1 cellular context compared by ENCODE assay signal in genomic region chr10:14571866-14572507, GRCh38.
TF ChIP-seq lines count a peak whose summit lies in the region.

No MANE protein-coding gene starts in this region.

TF ChIP-seq in HepG2, 621 proteins besides CTCF, POLR2A, EP300 and RAD21 (continued from another document and continues in another):
- no peak for TF ChIP-seq USF2 (IDR thresholded peaks at IDR 0.05; ENCODE audit: low read depth, low read length)
- TF ChIP-seq USF2 (CRISPR knock-in tag; IDR thresholded peaks at IDR 0.05; ENCODE audit: borderline replicate concordance): no peak
- TF ChIP-seq ZNF281 (CRISPR knock-in tag; IDR thresholded peaks at IDR 0.05; ENCODE audit: borderline replicate concordance): peak; percentile 79; the same call in 1 of the 2 replicates
- TF ChIP-seq SPEN (CRISPR knock-in tag; IDR thresholded peaks at IDR 0.05; ENCODE audit: low read depth): peak; percentile 26; the same call in 1 of the 2 replicates
- TF ChIP-seq ZNF709 (CRISPR knock-in tag; IDR thresholded peaks at IDR 0.05): 0 out of 2 replicates have a peak, but pooled peaks have one; percentile 49
- no peak for TF ChIP-seq HNRNPL (IDR thresholded peaks at IDR 0.05; ENCODE audit: low read depth, low read length)
- 0 out of 2 replicates have a peak, but pooled peaks have one; percentile 52 for TF ChIP-seq SOX13 (IDR thresholded peaks at IDR 0.05)
- TF ChIP-seq SOX13 (CRISPR knock-in tag; conservative IDR thresholded peaks at IDR 0.05 in 1 of 2, IDR thresholded peaks at IDR 0.05 in 1 of 2): peak in 1 of 2 experiments; percentile 87; a peak in 2 of 4 replicates
- no peak for TF ChIP-seq ZNF24 (IDR thresholded peaks at IDR 0.05)
- peak; percentile 83 for TF ChIP-seq NR2F6 (IDR thresholded peaks at IDR 0.05)
- peak; percentile 91 for TF ChIP-seq NR2F6 (CRISPR knock-in tag; IDR thresholded peaks at IDR 0.05)
- no peak for TF ChIP-seq ZNF740 (CRISPR knock-in tag; IDR thresholded peaks at IDR 0.05)
- no peak for TF ChIP-seq ATAD3A (CRISPR knock-in tag; IDR thresholded peaks at IDR 0.05)
- no peak for TF ChIP-seq CENPT (CRISPR knock-in tag; IDR thresholded peaks at IDR 0.05; ENCODE audit: low read depth)
- no peak for TF ChIP-seq NBN (conservative IDR thresholded peaks at IDR 0.05)
- TF ChIP-seq FOXC1 (CRISPR knock-in tag; IDR thresholded peaks at IDR 0.05; ENCODE audit: borderline replicate concordance): no peak
- peak; percentile 47; the same call in 1 of the 2 replicates for TF ChIP-seq SP5 (CRISPR knock-in tag; IDR thresholded peaks at IDR 0.05; ENCODE audit: borderline replicate concordance, low read depth)
- no peak for TF ChIP-seq PCBP2 (optimal IDR thresholded peaks at IDR 0.05; ENCODE audit: low read depth, low read length, poor library complexity, severe bottlenecking)
- TF ChIP-seq FOXA1 (IDR thresholded peaks at IDR 0.05): no peak
- TF ChIP-seq FOXA1 (CRISPR knock-in tag; IDR thresholded peaks at IDR 0.05): peak; percentile 80
- no peak for TF ChIP-seq ZSCAN20 (CRISPR knock-in tag; IDR thresholded peaks at IDR 0.05; ENCODE audit: borderline replicate concordance)
- no peak for TF ChIP-seq ETV6 (CRISPR knock-in tag; conservative IDR thresholded peaks at IDR 0.05)
- TF ChIP-seq, protein P1, sequence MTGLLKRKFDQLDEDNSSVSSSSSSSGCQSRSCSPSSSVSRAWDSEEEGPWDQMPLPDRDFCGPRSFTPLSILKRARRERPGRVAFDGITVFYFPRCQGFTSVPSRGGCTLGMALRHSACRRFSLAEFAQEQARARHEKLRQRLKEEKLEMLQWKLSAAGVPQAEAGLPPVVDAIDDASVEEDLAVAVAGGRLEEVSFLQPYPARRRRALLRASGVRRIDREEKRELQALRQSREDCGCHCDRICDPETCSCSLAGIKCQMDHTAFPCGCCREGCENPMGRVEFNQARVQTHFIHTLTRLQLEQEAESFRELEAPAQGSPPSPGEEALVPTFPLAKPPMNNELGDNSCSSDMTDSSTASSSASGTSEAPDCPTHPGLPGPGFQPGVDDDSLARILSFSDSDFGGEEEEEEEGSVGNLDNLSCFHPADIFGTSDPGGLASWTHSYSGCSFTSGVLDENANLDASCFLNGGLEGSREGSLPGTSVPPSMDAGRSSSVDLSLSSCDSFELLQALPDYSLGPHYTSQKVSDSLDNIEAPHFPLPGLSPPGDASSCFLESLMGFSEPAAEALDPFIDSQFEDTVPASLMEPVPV (CRISPR knock-in tag; IDR thresholded peaks at IDR 0.05): no peak
- TF ChIP-seq ZNF564 (CRISPR knock-in tag; IDR thresholded peaks at IDR 0.05): no peak
- TF ChIP-seq, protein P2, sequence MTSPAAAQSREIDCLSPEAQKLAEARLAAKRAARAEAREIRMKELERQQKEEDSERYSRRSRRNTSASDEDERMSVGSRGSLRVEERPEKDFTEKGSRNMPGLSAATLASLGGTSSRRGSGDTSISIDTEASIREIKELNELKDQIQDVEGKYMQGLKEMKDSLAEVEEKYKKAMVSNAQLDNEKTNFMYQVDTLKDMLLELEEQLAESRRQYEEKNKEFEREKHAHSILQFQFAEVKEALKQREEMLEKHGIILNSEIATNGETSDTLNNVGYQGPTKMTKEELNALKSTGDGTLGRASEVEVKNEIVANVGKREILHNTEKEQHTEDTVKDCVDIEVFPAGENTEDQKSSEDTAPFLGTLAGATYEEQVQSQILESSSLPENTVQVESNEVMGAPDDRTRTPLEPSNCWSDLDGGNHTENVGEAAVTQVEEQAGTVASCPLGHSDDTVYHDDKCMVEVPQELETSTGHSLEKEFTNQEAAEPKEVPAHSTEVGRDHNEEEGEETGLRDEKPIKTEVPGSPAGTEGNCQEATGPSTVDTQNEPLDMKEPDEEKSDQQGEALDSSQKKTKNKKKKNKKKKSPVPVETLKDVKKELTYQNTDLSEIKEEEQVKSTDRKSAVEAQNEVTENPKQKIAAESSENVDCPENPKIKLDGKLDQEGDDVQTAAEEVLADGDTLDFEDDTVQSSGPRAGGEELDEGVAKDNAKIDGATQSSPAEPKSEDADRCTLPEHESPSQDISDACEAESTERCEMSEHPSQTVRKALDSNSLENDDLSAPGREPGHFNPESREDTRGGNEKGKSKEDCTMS (CRISPR knock-in tag; conservative IDR thresholded peaks at IDR 0.05): no peak
- TF ChIP-seq KDM5B (CRISPR knock-in tag; IDR thresholded peaks at IDR 0.05; ENCODE audit: borderline replicate concordance): no peak
- TF ChIP-seq DNMT3B (CRISPR knock-in tag; conservative IDR thresholded peaks at IDR 0.05): 0 out of 2 replicates have a peak, but pooled peaks have one; percentile 74
- no peak for TF ChIP-seq ZUFSP (CRISPR knock-in tag; IDR thresholded peaks at IDR 0.05; ENCODE audit: borderline replicate concordance)
- TF ChIP-seq KDM3A (CRISPR knock-in tag; IDR thresholded peaks at IDR 0.05; ENCODE audit: low read depth): no peak; the same call in 1 of the 2 replicates
- TF ChIP-seq, protein P3, sequence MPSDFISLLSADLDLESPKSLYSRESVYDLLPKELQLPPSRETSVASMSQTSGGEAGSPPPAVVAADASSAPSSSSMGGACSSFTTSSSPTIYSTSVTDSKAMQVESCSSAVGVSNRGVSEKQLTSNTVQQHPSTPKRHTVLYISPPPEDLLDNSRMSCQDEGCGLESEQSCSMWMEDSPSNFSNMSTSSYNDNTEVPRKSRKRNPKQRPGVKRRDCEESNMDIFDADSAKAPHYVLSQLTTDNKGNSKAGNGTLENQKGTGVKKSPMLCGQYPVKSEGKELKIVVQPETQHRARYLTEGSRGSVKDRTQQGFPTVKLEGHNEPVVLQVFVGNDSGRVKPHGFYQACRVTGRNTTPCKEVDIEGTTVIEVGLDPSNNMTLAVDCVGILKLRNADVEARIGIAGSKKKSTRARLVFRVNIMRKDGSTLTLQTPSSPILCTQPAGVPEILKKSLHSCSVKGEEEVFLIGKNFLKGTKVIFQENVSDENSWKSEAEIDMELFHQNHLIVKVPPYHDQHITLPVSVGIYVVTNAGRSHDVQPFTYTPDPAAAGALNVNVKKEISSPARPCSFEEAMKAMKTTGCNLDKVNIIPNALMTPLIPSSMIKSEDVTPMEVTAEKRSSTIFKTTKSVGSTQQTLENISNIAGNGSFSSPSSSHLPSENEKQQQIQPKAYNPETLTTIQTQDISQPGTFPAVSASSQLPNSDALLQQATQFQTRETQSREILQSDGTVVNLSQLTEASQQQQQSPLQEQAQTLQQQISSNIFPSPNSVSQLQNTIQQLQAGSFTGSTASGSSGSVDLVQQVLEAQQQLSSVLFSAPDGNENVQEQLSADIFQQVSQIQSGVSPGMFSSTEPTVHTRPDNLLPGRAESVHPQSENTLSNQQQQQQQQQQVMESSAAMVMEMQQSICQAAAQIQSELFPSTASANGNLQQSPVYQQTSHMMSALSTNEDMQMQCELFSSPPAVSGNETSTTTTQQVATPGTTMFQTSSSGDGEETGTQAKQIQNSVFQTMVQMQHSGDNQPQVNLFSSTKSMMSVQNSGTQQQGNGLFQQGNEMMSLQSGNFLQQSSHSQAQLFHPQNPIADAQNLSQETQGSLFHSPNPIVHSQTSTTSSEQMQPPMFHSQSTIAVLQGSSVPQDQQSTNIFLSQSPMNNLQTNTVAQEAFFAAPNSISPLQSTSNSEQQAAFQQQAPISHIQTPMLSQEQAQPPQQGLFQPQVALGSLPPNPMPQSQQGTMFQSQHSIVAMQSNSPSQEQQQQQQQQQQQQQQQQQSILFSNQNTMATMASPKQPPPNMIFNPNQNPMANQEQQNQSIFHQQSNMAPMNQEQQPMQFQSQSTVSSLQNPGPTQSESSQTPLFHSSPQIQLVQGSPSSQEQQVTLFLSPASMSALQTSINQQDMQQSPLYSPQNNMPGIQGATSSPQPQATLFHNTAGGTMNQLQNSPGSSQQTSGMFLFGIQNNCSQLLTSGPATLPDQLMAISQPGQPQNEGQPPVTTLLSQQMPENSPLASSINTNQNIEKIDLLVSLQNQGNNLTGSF (CRISPR knock-in tag; IDR thresholded peaks at IDR 0.05): no peak
- no peak for TF ChIP-seq CAMTA2 (CRISPR knock-in tag; IDR thresholded peaks at IDR 0.05; ENCODE audit: borderline replicate concordance)
- TF ChIP-seq MLX (CRISPR knock-in tag; IDR thresholded peaks at IDR 0.05): 0 out of 2 replicates have a peak, but pooled peaks have one; percentile 19
- peak; percentile 80 for TF ChIP-seq RCOR2 (CRISPR knock-in tag; IDR thresholded peaks at IDR 0.05)
- TF ChIP-seq ZNF138 (CRISPR knock-in tag; IDR thresholded peaks at IDR 0.05; ENCODE audit: low read depth): no peak
- TF ChIP-seq ZNF589 (CRISPR knock-in tag; conservative IDR thresholded peaks at IDR 0.05): no peak
- no peak for TF ChIP-seq RBM22 (optimal IDR thresholded peaks at IDR 0.05; ENCODE audit: low read length)
- no peak for TF ChIP-seq BORCS8-MEF2B (CRISPR knock-in tag; IDR thresholded peaks at IDR 0.05)
- TF ChIP-seq ZNF615 (CRISPR knock-in tag; IDR thresholded peaks at IDR 0.05; ENCODE audit: borderline replicate concordance): no peak
- TF ChIP-seq ZNF883 (CRISPR knock-in tag; IDR thresholded peaks at IDR 0.05; ENCODE audit: not compliant biosample characterization): no peak
- TF ChIP-seq ZNF251 (CRISPR knock-in tag; IDR thresholded peaks at IDR 0.05): no peak
- TF ChIP-seq DPF2 (CRISPR knock-in tag; IDR thresholded peaks at IDR 0.05; ENCODE audit: borderline replicate concordance, low read depth): no peak
- no peak for TF ChIP-seq ZNF570 (CRISPR knock-in tag; IDR thresholded peaks at IDR 0.05; ENCODE audit: borderline replicate concordance)
- no peak for TF ChIP-seq PRPF4 (IDR thresholded peaks at IDR 0.05; ENCODE audit: low read depth, low read length, poor library complexity, severe bottlenecking)
- TF ChIP-seq AGO2 (optimal IDR thresholded peaks at IDR 0.05; ENCODE audit: low read depth, low read length): no peak
- no peak for TF ChIP-seq MAZ (IDR thresholded peaks at IDR 0.05; ENCODE audit: borderline replicate concordance, low read depth, low read length)
- TF ChIP-seq MAZ (CRISPR knock-in tag; IDR thresholded peaks at IDR 0.05; ENCODE audit: low read depth): no peak
- 0 out of 2 replicates have a peak, but pooled peaks have one; percentile 51 for TF ChIP-seq ZNF274 (CRISPR knock-in tag; IDR thresholded peaks at IDR 0.05)
- TF ChIP-seq NR2F2 (IDR thresholded peaks at IDR 0.05; ENCODE audit: borderline replicate concordance, low read depth): peak; percentile 64; the same call in 1 of the 2 replicates
- TF ChIP-seq MYNN (CRISPR knock-in tag; IDR thresholded peaks at IDR 0.05; ENCODE audit: low read depth): no peak
- TF ChIP-seq ZNF484 (CRISPR knock-in tag; IDR thresholded peaks at IDR 0.05; ENCODE audit: borderline replicate concordance, low read depth): no peak
- TF ChIP-seq HNF4G (IDR thresholded peaks at IDR 0.05; ENCODE audit: borderline replicate concordance, low read depth, low read length): no peak
- no peak for TF ChIP-seq HNF4G (CRISPR knock-in tag; IDR thresholded peaks at IDR 0.05; ENCODE audit: borderline replicate concordance, low read depth)
- TF ChIP-seq ISX (CRISPR knock-in tag; conservative IDR thresholded peaks at IDR 0.05): no peak
- no peak for TF ChIP-seq TOPORS (CRISPR knock-in tag; IDR thresholded peaks at IDR 0.05)
- TF ChIP-seq ZBTB3 (CRISPR knock-in tag; IDR thresholded peaks at IDR 0.05; ENCODE audit: borderline replicate concordance, low read depth): no peak
